Comparison of ENCODE assay signal across 14 cellular contexts in the genomic region with DNA sequence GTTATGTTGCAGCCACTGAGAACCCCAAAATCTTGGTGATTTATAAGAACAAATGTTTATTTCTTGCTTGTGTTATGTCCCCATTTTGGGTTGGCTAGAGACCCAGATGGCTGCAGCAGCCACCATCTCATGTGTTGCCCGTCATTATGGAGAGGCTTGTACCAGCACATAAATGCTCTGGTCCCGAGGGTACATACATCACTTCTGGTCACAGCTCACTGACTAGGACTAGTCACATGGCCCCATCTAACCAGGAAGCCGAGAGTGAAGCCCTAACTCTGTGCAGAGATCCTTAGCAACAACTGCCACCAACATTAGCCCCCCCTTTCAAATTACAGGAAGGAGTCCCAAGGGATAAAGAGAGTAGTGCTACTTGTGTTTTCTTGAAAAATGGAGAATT. TPM values are rescaled to one million over a fixed set of nuclear protein-coding genes. Genes with fewer than 3 reads are reported as not detected.
DNase-seq lines count a peak whose midpoint lies in the region; ATAC-seq and TF ChIP-seq lines count a peak whose summit lies in the region.
"Had no signal": no experiment of that assay in that cellular context is flagged by ENCODE, and none has a peak within 500 bp of the region (broad histone marks: within the 10 kb centered on the region; RNA-seq: fewer than 3 reads in every experiment).

No MANE protein-coding gene starts in this region.

- DNase-seq in HK-2 (ENCODE audit: unreplicated experiment) = peak; percentile 36
- no peak for DNase-seq in endothelial cell (ENCODE audit: low spot score)
- DNase-seq in activated CD4-positive, alpha-beta T cell treated with anti-CD3 and anti-CD28 coated beads, Interleukin-2, amount 10 ng/mL, durations not matched to agents 24 days and 14 days = no peak
- DNase-seq in tibial artery = no peak
- DNase-seq in activated T-cell treated with anti-CD3 and anti-CD28 coated beads, Interleukin-2, amount 50 U/mL, for 24 hours = no peak
- DNase-seq: EL; HCEC 1CT; stimulated activated CD4-positive, alpha-beta T cell treated with anti-CD3 and anti-CD28 coated beads, Interleukin-4, amount 100 ng/mL, for 1 hour; upper lobe of left lung had no signal

- peaks cover 0 to 46% (median 9%) of the 10 kb centered on the region in 4 donors for H3K4me1 ChIP-seq in tibial artery

- peaks cover 12 to 44% (median 42%) of the 10 kb centered on the region in 3 donors for H3K36me3 ChIP-seq in tibial artery

- TF ChIP-seq CTCF in endothelial cell (IDR thresholded peaks at IDR 0.05; ENCODE audit: unreplicated experiment) = no peak
- no peak for TF ChIP-seq CTCF in tibial artery (IDR thresholded peaks at IDR 0.05)

- H3K9me3 ChIP-seq in tibial artery = no peaks in the 10 kb centered on the region
- H3K9me3 ChIP-seq: upper lobe of left lung had no signal

- no peaks in the 10 kb centered on the region for H3K27me3 ChIP-seq in tibial artery
- H3K27me3 ChIP-seq: upper lobe of left lung had no signal

- peaks cover 2% of the 10 kb centered on the region for H3K27me3 Mint-ChIP-seq in endothelial cell (ENCODE audit: unreplicated experiment)
- no peaks in the 10 kb centered on the region for H3K27me3 Mint-ChIP-seq in activated CD4-positive, alpha-beta T cell treated with anti-CD3 and anti-CD28 coated beads, Interleukin-2, amount 10 ng/mL, durations not matched to agents 24 days and 14 days
- no peaks in the 10 kb centered on the region for H3K27me3 Mint-ChIP-seq in activated T-cell treated with anti-CD3 and anti-CD28 coated beads, Interleukin-2, amount 50 U/mL, for 24 hours
- H3K27me3 Mint-ChIP-seq: natural killer cell treated with Interleukin-12 subunit alpha and Interleukin-12 subunit beta and Interleukin-15 and Interleukin-18, amount 100 ng/mL, for 72 hours had no signal

- H3K27ac ChIP-seq in tibial artery = no peak overlapping the region
- H3K27ac ChIP-seq: SK-N-MC, upper lobe of left lung had no signal

- H3K27ac Mint-ChIP-seq in endothelial cell (ENCODE audit: unreplicated experiment) = peak overlapping the region; percentile 84
- no peak overlapping the region for H3K27ac Mint-ChIP-seq in activated CD4-positive, alpha-beta T cell treated with anti-CD3 and anti-CD28 coated beads, Interleukin-2, amount 10 ng/mL, durations not matched to agents 24 days and 14 days
- H3K27ac Mint-ChIP-seq in activated T-cell treated with anti-CD3 and anti-CD28 coated beads, Interleukin-2, amount 50 U/mL, for 24 hours = no peak overlapping the region
- H3K27ac Mint-ChIP-seq: natural killer cell treated with Interleukin-12 subunit alpha and Interleukin-12 subunit beta and Interleukin-15 and Interleukin-18, amount 100 ng/mL, for 72 hours had no signal

- no peak overlapping the region for H3K4me3 Mint-ChIP-seq in endothelial cell (ENCODE audit: unreplicated experiment)
- H3K4me3 Mint-ChIP-seq in activated CD4-positive, alpha-beta T cell treated with anti-CD3 and anti-CD28 coated beads, Interleukin-2, amount 10 ng/mL, durations not matched to agents 24 days and 14 days = no peak overlapping the region
- no peak overlapping the region for H3K4me3 Mint-ChIP-seq in activated T-cell treated with anti-CD3 and anti-CD28 coated beads, Interleukin-2, amount 50 U/mL, for 24 hours
- H3K4me3 Mint-ChIP-seq: natural killer cell treated with Interleukin-12 subunit alpha and Interleukin-12 subunit beta and Interleukin-15 and Interleukin-18, amount 100 ng/mL, for 72 hours had no signal

- peaks cover 3% of the 10 kb centered on the region for H3K36me3 Mint-ChIP-seq in endothelial cell (ENCODE audit: low read depth, unreplicated experiment)
- no peaks in the 10 kb centered on the region for H3K36me3 Mint-ChIP-seq in activated CD4-positive, alpha-beta T cell treated with anti-CD3 and anti-CD28 coated beads, Interleukin-2, amount 10 ng/mL, durations not matched to agents 24 days and 14 days (ENCODE audit: low read depth)
- peaks cover 53% of the 10 kb centered on the region for H3K36me3 Mint-ChIP-seq in activated T-cell treated with anti-CD3 and anti-CD28 coated beads, Interleukin-2, amount 50 U/mL, for 24 hours (ENCODE audit: low read depth)
- H3K36me3 Mint-ChIP-seq: natural killer cell treated with Interleukin-12 subunit alpha and Interleukin-12 subunit beta and Interleukin-15 and Interleukin-18, amount 100 ng/mL, for 72 hours had no signal

- H3K4me1 Mint-ChIP-seq in endothelial cell (ENCODE audit: unreplicated experiment) = peaks cover 37% of the 10 kb centered on the region
- H3K4me1 Mint-ChIP-seq in activated CD4-positive, alpha-beta T cell treated with anti-CD3 and anti-CD28 coated beads, Interleukin-2, amount 10 ng/mL, durations not matched to agents 24 days and 14 days = peaks cover 4% of the 10 kb centered on the region
- H3K4me1 Mint-ChIP-seq in activated T-cell treated with anti-CD3 and anti-CD28 coated beads, Interleukin-2, amount 50 U/mL, for 24 hours (ENCODE audit: low read depth) = peaks cover 13% of the 10 kb centered on the region

- no peak overlapping the region for H3K4me3 ChIP-seq in tibial artery
- H3K4me3 ChIP-seq: SK-N-MC, upper lobe of left lung had no signal

- ATAC-seq in GM18499 (IDR thresholded peaks at IDR 0.05; ENCODE audit: insufficient read depth, unreplicated experiment) (peak; percentile 50), GM21619 (IDR thresholded peaks at IDR 0.05; ENCODE audit: unreplicated experiment) (peak; percentile 76), GM21515 (IDR thresholded peaks at IDR 0.05; ENCODE audit: unreplicated experiment) (no peak)
- ATAC-seq: natural killer cell treated with Interleukin-12 subunit alpha and Interleukin-12 subunit beta and Interleukin-15 and Interleukin-18, amount 100 ng/mL, for 72 hours had no signal

- intact Hi-C loops in activated CD4-positive, alpha-beta T cell treated with anti-CD3 and anti-CD28 coated beads, Interleukin-2, amount 10 ng/mL, durations not matched to agents 24 days and 14 days (cut with micrococcal nuclease) = no loop called here
- intact Hi-C loops in tibial artery (cut with DNase I; ENCODE audit: low total_unique reads) = no loop called here

- no peaks in the 10 kb centered on the region for H3K9me3 Mint-ChIP-seq in endothelial cell (ENCODE audit: unreplicated experiment)
- H3K9me3 Mint-ChIP-seq in activated CD4-positive, alpha-beta T cell treated with anti-CD3 and anti-CD28 coated beads, Interleukin-2, amount 10 ng/mL, durations not matched to agents 24 days and 14 days = no peaks in the 10 kb centered on the region
- H3K9me3 Mint-ChIP-seq in activated T-cell treated with anti-CD3 and anti-CD28 coated beads, Interleukin-2, amount 50 U/mL, for 24 hours = no peaks in the 10 kb centered on the region
- H3K9me3 Mint-ChIP-seq: natural killer cell treated with Interleukin-12 subunit alpha and Interleukin-12 subunit beta and Interleukin-15 and Interleukin-18, amount 100 ng/mL, for 72 hours had no signal

RNA-seq across cellular contexts. Expression of gene HACD2, which starts 25.5 kb away (rescaled TPM):
- 13.9 TPM for total RNA-seq in endothelial cell (ENCODE audit: unreplicated experiment)
- total RNA-seq in activated CD4-positive, alpha-beta T cell treated with anti-CD3 and anti-CD28 coated beads, Interleukin-2, amount 10 ng/mL, durations not matched to agents 24 days and 14 days = 28.4 and 31.8 TPM in 2 replicates
